ENCODE assay signal across 10 cellular contexts in the genomic region with DNA sequence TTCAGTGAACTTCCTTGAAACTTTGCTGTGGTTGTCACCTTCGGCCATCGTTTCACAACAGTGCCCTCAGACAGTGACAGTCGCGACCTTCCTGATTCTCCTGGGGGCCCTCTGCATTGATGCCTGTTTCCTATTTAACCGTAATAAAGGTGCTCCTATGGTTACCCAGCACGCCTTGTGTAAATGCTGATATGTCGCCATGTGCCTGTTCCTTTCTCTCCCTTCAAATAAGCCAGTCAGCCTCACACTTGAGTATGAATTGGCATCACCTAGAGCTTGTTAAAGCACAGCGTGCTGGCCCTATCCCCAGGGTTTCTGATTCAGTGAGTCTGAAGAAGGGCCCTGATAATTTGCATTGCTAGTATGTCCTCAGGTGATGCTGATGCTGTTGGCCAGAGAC.
A peak's percentile ranks its signal among the peaks of the same experiment; 100 is the strongest.
DNase-seq lines count a peak whose midpoint lies in the region; ATAC-seq, FAIRE-seq and TF ChIP-seq lines count a peak whose summit lies in the region.
"Had no signal": no experiment of that assay in that cellular context is flagged by ENCODE, and none has a peak within 500 bp of the region (broad histone marks: within the 10 kb centered on the region; RNA-seq: fewer than 3 reads in every experiment).

No MANE protein-coding gene starts in this region.

- TF ChIP-seq POLR2A in GM12878 (IDR thresholded peaks at IDR 0.05; ENCODE audit: low read depth, low read length), result no peak

- no peak overlapping the region for H3K9ac ChIP-seq in GM12878 (ENCODE audit: control insufficient read depth, insufficient read depth, low read length)

- H3K27me3 ChIP-seq in GM12878 (replicated peaks in 1 of 2; ENCODE audit: control insufficient read depth in 2 of 2, insufficient read depth in 2 of 2, low read length in 1 of 2), result no peaks in the 10 kb centered on the region; a peak in 1 of 4 replicates

- no peak for TF ChIP-seq EP300 in GM12878 (IDR thresholded peaks at IDR 0.05; ENCODE audit: borderline replicate concordance in 1 of 2, control insufficient read depth in 1 of 2, low read depth in 2 of 2, low read length in 2 of 2)

- no peak overlapping the region; the same call in 1 of the 2 replicates for H2AFZ ChIP-seq in GM12878 (ENCODE audit: control insufficient read depth, low read depth, low read length)

- no peaks in the 10 kb centered on the region for H3K9me3 ChIP-seq in GM12878 (replicated peaks; ENCODE audit: control insufficient read depth, insufficient read depth, low read length)

- TF ChIP-seq RAD21 in GM12878 (IDR thresholded peaks at IDR 0.05; ENCODE audit: insufficient read depth, low read depth, low read length), result no peak

- FAIRE-seq in GM12878 (lab: Jason Lieb, UNC), result peak; percentile 62

- intact Hi-C loops in GM12878 (cut with micrococcal nuclease; ENCODE audit: unreplicated experiment), result no loop called here

- SMC1A ChIA-PET in GM12878 (lab: Charles Lee; ENCODE audit: uncharacterized antibody, unreplicated experiment), result interaction anchor here (0.9 to 1.2 kb wide), 2 partner anchors 17 to 34 kb away, joined by 3 read pairs; no protein-coding TSS in a partner anchor

- H4K20me1 ChIP-seq in GM12878 (ENCODE audit: control insufficient read depth, insufficient read depth), result no peaks in the 10 kb centered on the region

- H3K4me2 ChIP-seq in GM12878 (ENCODE audit: control insufficient read depth, insufficient read depth), result 0 out of 2 replicates have a peak overlapping the region, but pooled peaks have one; percentile 3

- DNase-seq in NCI-H2081 (lab: John Stamatoyannopoulos, UW) (peak; percentile 63 to 75), NCI-H2081 treated with DMSO at 0.1 percent for 48 hours (lab: John Stamatoyannopoulos, UW) (no peak), NCI-H1417 treated with DMSO at 0.1 percent for 48 hours (lab: John Stamatoyannopoulos, UW) (peak; percentile 75), GM12878 (ENCODE audit: low read depth, low spot score) (no peak), retina (peak; percentile 19), HK-2 (ENCODE audit: unreplicated experiment) (no peak), SW480 (ENCODE audit: low spot score) (no peak)
- DNase-seq: activated T-cell treated with anti-CD3 and anti-CD28 coated beads, Interleukin-2, amount 50 U/mL, for 48 hours; NCI-H187 treated with DMSO at 0.1 percent for 48 hours had no signal

- no peak overlapping the region for H3K27ac ChIP-seq in GM12878 (ENCODE audit: control insufficient read depth, insufficient read depth)

- in situ Hi-C loops in GM12878 (cut with MboI), result no loop called here

- CTCF ChIA-PET in GM12878 (lab: Yijun Ruan, JAX), result interaction anchor here (1.5 to 2.6 kb wide), 3 partner anchors 18 to 51 kb away, joined by 3 to 8 read pairs (median 6); no protein-coding TSS in a partner anchor

- peak; percentile 57 for ATAC-seq in GM12878
- ATAC-seq in GM21515 (IDR thresholded peaks at IDR 0.05; ENCODE audit: unreplicated experiment), result no peak

- no peaks in the 10 kb centered on the region for H3K79me2 ChIP-seq in GM12878 (ENCODE audit: control insufficient read depth, insufficient read depth, low read length)

- RAD21 ChIA-PET in GM12878 (lab: Charles Lee; ENCODE audit: unreplicated experiment), result interaction anchor here (0.8 to 1.1 kb wide), 3 partner anchors 9 to 168 kb away, joined by 3 read pairs; no protein-coding TSS in a partner anchor

- POLR2A ChIA-PET in GM12878 (lab: Charles Lee), result no interaction called here

- no peak for TF ChIP-seq CTCF in GM12878 (IDR thresholded peaks at IDR 0.05 in 2 of 3, conservative IDR thresholded peaks at IDR 0.05 in 1 of 3; ENCODE audit: control insufficient read depth in 2 of 3, extremely low read depth in 1 of 3, insufficient read depth in 1 of 3, low read depth in 3 of 3, low read length in 3 of 3)

- no peak overlapping the region for H3K4me3 ChIP-seq in GM12878

- H3K4me1 ChIP-seq in GM12878 (ENCODE audit: control insufficient read depth, insufficient read depth, low read length), result 0 out of 2 replicates have a peak, but pooled peaks cover 3% of the 10 kb centered on the region

- 10% methylated on average over 8 of the region's 8 CpGs for WGBS in GM12878 (ENCODE audit: insufficient coverage, insufficient replicate concordance, low lambda C conversion rate, missing lambda C conversion rate)

- H3K36me3 ChIP-seq in GM12878 (ENCODE audit: control insufficient read depth in 2 of 2, insufficient read depth in 2 of 2, low read length in 1 of 2), result no peaks in the 10 kb centered on the region

- BruUV-seq in GM12878 (replicated peaks; lab: Mats Ljungman, UMichigan), result no TSS peak

TF ChIP-seq in GM12878, 131 proteins besides CTCF, POLR2A, EP300 and RAD21:
- TF ChIP-seq IKZF1 (conservative IDR thresholded peaks at IDR 0.05), result peak; percentile 31; the same call in 1 of the 2 replicates
- TF ChIP-seq BHLHE40 (IDR thresholded peaks at IDR 0.05; ENCODE audit: borderline replicate concordance in 1 of 2, low read depth in 2 of 2, low read length in 1 of 2), result no peak
- TF ChIP-seq ZBED1 (IDR thresholded peaks at IDR 0.05; ENCODE audit: borderline replicate concordance), result peak; percentile 23; the same call in 1 of the 2 replicates
- no peak for TF ChIP-seq FOXK2 (IDR thresholded peaks at IDR 0.05)
- TF ChIP-seq, protein P1, sequence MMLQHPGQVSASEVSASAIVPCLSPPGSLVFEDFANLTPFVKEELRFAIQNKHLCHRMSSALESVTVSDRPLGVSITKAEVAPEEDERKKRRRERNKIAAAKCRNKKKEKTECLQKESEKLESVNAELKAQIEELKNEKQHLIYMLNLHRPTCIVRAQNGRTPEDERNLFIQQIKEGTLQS (IDR thresholded peaks at IDR 0.05; ENCODE audit: borderline replicate concordance, extremely low read depth, low read depth, low read length), result no peak
- TF ChIP-seq NRF1 (conservative IDR thresholded peaks at IDR 0.05; ENCODE audit: low read depth, low read length), result no peak
- TF ChIP-seq NR2F1 (conservative IDR thresholded peaks at IDR 0.05), result 0 out of 2 replicates have a peak, but pooled peaks have one; percentile 19
- TF ChIP-seq NFXL1 (IDR thresholded peaks at IDR 0.05; ENCODE audit: borderline replicate concordance), result no peak
- no peak for TF ChIP-seq POLR2AphosphoS2 (IDR thresholded peaks at IDR 0.05; ENCODE audit: low read depth, low read length)
- TF ChIP-seq IKZF2 (IDR thresholded peaks at IDR 0.05), result peak in 1 of 2 experiments; percentile 13; a peak in 1 of 4 replicates
TF ChIP-seq in GM12878: peak in this region for 4.

Comparison
In these comparisons a context has a peak if more than half of its experiments do, and no peak if none do; other contexts are left out.
1. DNase-seq: peak in NCI-H2081 (2 of 2), NCI-H1417 treated with DMSO at 0.1 percent for 48 hours (single experiment) and retina (single experiment); none in NCI-H2081 treated with DMSO at 0.1 percent for 48 hours (single experiment), GM12878 (single experiment), HK-2 (single experiment) and SW480 (single experiment).